Comparison of ENCODE assay signal across 11 cellular contexts in the genomic region with DNA sequence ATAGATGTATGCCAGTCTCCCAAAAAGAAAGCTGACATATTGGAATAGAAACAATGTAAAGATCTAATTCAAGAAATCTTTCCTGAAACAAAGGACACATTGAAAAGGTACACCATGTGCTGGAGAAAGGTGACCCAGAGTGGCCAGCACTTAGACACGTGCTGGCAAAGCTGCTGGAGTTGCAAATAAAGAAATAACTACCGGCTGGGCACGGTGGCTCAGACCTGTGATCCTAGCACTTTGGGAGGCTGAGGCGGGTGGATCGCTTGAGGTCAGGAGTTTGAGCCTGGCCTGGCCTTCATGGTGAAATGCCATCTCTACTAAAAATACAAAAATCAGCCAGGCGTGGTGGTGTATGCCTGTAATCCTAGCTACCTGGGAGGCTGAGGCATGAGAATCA. TPM values are rescaled to one million over a fixed set of nuclear protein-coding genes. Genes with fewer than 3 reads are reported as not detected.
"Had no signal": no experiment of that assay in that cellular context is flagged by ENCODE, and none has a peak within 500 bp of the region (broad histone marks: within the 10 kb centered on the region; RNA-seq: fewer than 3 reads in every experiment).

No MANE protein-coding gene starts in this region.

- H3K9ac ChIP-seq: GM23248 had no signal

- H3K9me3 ChIP-seq: HAP-1 had no signal

- ATAC-seq: GM23338, HCT116 had no signal

- H3K4me2 ChIP-seq: GM23338 had no signal

- FAIRE-seq: H1, H54 had no signal

- H3K4me3 Mint-ChIP-seq: GM23338, H9, HFFc6 had no signal

- H3K4me3 ChIP-seq: GM23248, GM23338, HAP-1 had no signal

- H3K27ac ChIP-seq: GM23248 had no signal

- DNase-seq: GM23248, GOT3, H7, H9, HCEC 1CT, HFFc6 had no signal

- H2AFZ ChIP-seq: GM23248, GM23338 had no signal

- H3K9me3 Mint-ChIP-seq: GM23338, H9, HFFc6 had no signal

- H3K36me3 ChIP-seq: HAP-1 had no signal

- H3K27ac Mint-ChIP-seq: H9, HFFc6 had no signal

RNA-seq across cellular contexts. Expression of a gene that starts 35.9 kb away (rescaled TPM):
- polyA plus RNA-seq: GM23338 had no signal
